Comparison of ENCODE assay signal across 8 cellular contexts in the genomic region with DNA sequence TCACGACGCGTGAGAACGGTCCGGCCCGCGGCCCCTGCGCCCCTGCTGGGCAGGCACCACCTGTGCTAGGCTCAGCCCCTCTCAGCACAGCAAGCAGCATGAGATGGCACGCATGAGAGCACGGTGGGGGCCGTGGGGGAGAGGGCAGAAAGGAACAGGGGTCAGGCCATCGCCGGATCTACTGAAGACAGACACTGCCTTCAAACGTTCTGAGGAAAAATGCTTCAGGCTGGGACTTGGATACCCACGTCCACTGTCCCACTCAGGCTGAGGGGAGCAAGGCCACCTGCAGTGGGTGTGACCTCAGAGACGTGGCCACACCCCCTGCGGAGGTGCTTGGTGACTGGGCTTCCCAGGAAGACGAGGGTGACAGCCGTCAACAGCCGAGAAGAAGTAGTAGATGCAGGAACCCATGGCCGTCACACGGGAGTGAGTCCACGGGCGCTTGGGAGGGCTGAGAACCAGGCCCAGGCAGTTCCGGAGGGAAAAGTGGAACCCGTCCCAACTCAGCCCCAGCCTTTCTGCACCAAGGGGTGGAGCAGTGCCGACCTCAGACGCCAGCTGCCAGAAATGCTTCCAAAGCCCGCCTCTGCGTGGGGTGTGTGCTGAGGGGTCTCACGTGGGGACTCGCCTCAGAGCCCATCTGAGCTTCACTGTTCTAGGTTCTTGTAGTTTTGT. TPM values are rescaled to one million over a fixed set of nuclear protein-coding genes. Genes with fewer than 3 reads are reported as not detected.
DNase-seq lines count a peak whose midpoint lies in the region; ATAC-seq, FAIRE-seq and TF ChIP-seq lines count a peak whose summit lies in the region.
"Not testable (repeated sequence)": the region's sequence is repeated elsewhere in the genome, so short reads cannot be mapped to it uniquely, and the experiment has no call there.
"Had no signal": no experiment of that assay in that cellular context is flagged by ENCODE, and none has a peak within 500 bp of the region (broad histone marks: within the 10 kb centered on the region; RNA-seq: fewer than 3 reads in every experiment).

No MANE protein-coding gene starts in this region.

- WGBS in esophagus muscularis mucosa, result 100% methylated on average over 2 of the region's 32 CpGs
- WGBS in spleen, 5 donors, result 70 to 87% (median 76%) methylated on average over 3 to 16 of the region's 32 CpGs

- not testable (repeated sequence) for ATAC-seq in activated CD8-positive, alpha-beta T cell treated with anti-CD3 and anti-CD28 coated beads, Interleukin-2, amount 10 ng/mL, durations not matched to agents 7 days and 5 days

- peak overlapping the region; percentile 29 to 64 (median 50) for H3K27ac ChIP-seq in esophagus muscularis mucosa (replicated peaks in 1 of 4)
- H3K27ac ChIP-seq in kidney (ENCODE audit: low read depth in 2 of 2, low read length in 2 of 2); spleen: not testable (repeated sequence)

- intact Hi-C loops in esophagus muscularis mucosa (cut with DNase I); spleen (cut with DNase I; ENCODE audit: low total_unique reads): not testable (repeated sequence)
- intact Hi-C loops in kidney (cut with DNase I), result loop anchor here (10.0 kb wide), 1 partner anchor 95 kb away; no protein-coding TSS in a partner anchor

- FAIRE-seq in HTR-8/SVneo (lab: Jason Lieb, UNC), result peak; percentile 97
- FAIRE-seq in bronchial epithelial cell (lab: Jason Lieb, UNC), result peak; percentile 96
- FAIRE-seq in kidney (lab: Jason Lieb, UNC), result not testable (repeated sequence)

- not testable (repeated sequence) for DNase-seq in HTR-8/SVneo (ENCODE audit: insufficient read length, low spot score); bronchial epithelial cell (ENCODE audit: low read depth); esophagus muscularis mucosa (ENCODE audit: extremely low spot score)
- DNase-seq in activated CD8-positive, alpha-beta T cell treated with anti-CD3 and anti-CD28 coated beads, Interleukin-2, amount 10 ng/mL, durations not matched to agents 7 days and 5 days, result peak; percentile 6
- peak; percentile 34 for DNase-seq in kidney
- peak; percentile 83 for DNase-seq in mesenteric fat pad (ENCODE audit: low spot score)
- peak; percentile 11 for DNase-seq in spleen

- H3K9me3 ChIP-seq in esophagus muscularis mucosa; kidney (ENCODE audit: control insufficient read depth in 1 of 2, low read length in 2 of 2); spleen: not testable (repeated sequence)

- TF ChIP-seq CTCF in bronchial epithelial cell (IDR thresholded peaks at IDR 0.05; ENCODE audit: insufficient read depth, low read length, severe bottlenecking); esophagus muscularis mucosa (IDR thresholded peaks at IDR 0.05); kidney (IDR thresholded peaks at IDR 0.05; ENCODE audit: borderline replicate concordance, extremely low read depth, insufficient read depth); spleen (IDR thresholded peaks at IDR 0.05 in 8 of 11, conservative IDR thresholded peaks at IDR 0.05 in 3 of 11): not testable (repeated sequence)

- H3K36me3 ChIP-seq in bronchial epithelial cell (ENCODE audit: control insufficient read depth, insufficient read depth, low read length); kidney (ENCODE audit: control insufficient read depth in 1 of 2, insufficient read depth in 2 of 2, low read length in 2 of 2); spleen: not testable (repeated sequence)
- H3K36me3 ChIP-seq in esophagus muscularis mucosa, result peaks cover 0 to 22% (median 3%) of the 10 kb centered on the region in 4 donors

- not testable (repeated sequence) for TF ChIP-seq EP300 in esophagus muscularis mucosa (IDR thresholded peaks at IDR 0.05)

- H3K9me3 Mint-ChIP-seq in activated CD8-positive, alpha-beta T cell treated with anti-CD3 and anti-CD28 coated beads, Interleukin-2, amount 10 ng/mL, durations not matched to agents 7 days and 5 days (ENCODE audit: insufficient read depth), result not testable (repeated sequence)

- not testable (repeated sequence) for H3K9ac ChIP-seq in kidney (ENCODE audit: low read length in 2 of 2)

- TF ChIP-seq POLR2A in esophagus muscularis mucosa (IDR thresholded peaks at IDR 0.05; ENCODE audit: low read depth); spleen (IDR thresholded peaks at IDR 0.05): not testable (repeated sequence)

- peaks cover 29 to 73% (median 69%) of the 10 kb centered on the region in 4 donors for H3K4me1 ChIP-seq in esophagus muscularis mucosa
- not testable (repeated sequence) for H3K4me1 ChIP-seq in kidney (ENCODE audit: control insufficient read depth in 1 of 2, insufficient read depth in 1 of 2, low read depth in 1 of 2, low read length in 2 of 2); spleen

- H3K4me3 ChIP-seq in bronchial epithelial cell (ENCODE audit: low read depth, low read length); esophagus muscularis mucosa; kidney (ENCODE audit: low read length in 2 of 2); spleen: not testable (repeated sequence)

- CTCF ChIA-PET in activated CD8-positive, alpha-beta T cell treated with anti-CD3 and anti-CD28 coated beads, Interleukin-2, amount 10 ng/mL, durations not matched to agents 7 days and 5 days (lab: Charles Lee), result not testable (repeated sequence)

- H3K4me1 Mint-ChIP-seq in activated CD8-positive, alpha-beta T cell treated with anti-CD3 and anti-CD28 coated beads, Interleukin-2, amount 10 ng/mL, durations not matched to agents 7 days and 5 days (ENCODE audit: low read depth), result not testable (repeated sequence)

- POLR2A ChIA-PET in activated CD8-positive, alpha-beta T cell treated with anti-CD3 and anti-CD28 coated beads, Interleukin-2, amount 10 ng/mL, durations not matched to agents 7 days and 5 days (lab: Charles Lee), result not testable (repeated sequence)

- not testable (repeated sequence) for H3K4me3 Mint-ChIP-seq in activated CD8-positive, alpha-beta T cell treated with anti-CD3 and anti-CD28 coated beads, Interleukin-2, amount 10 ng/mL, durations not matched to agents 7 days and 5 days

- H3K27ac Mint-ChIP-seq in activated CD8-positive, alpha-beta T cell treated with anti-CD3 and anti-CD28 coated beads, Interleukin-2, amount 10 ng/mL, durations not matched to agents 7 days and 5 days, result not testable (repeated sequence)

- not testable (repeated sequence) for H3K27me3 ChIP-seq in bronchial epithelial cell (ENCODE audit: control insufficient read depth, insufficient read depth, low read length); esophagus muscularis mucosa
- peaks cover 0 to 33% (median 0%) of the 10 kb centered on the region in 7 donors for H3K27me3 ChIP-seq in spleen (replicated peaks in 1 of 7)

- H3K27me3 Mint-ChIP-seq in activated CD8-positive, alpha-beta T cell treated with anti-CD3 and anti-CD28 coated beads, Interleukin-2, amount 10 ng/mL, durations not matched to agents 7 days and 5 days (ENCODE audit: low read depth), result not testable (repeated sequence)

- H3K36me3 Mint-ChIP-seq in activated CD8-positive, alpha-beta T cell treated with anti-CD3 and anti-CD28 coated beads, Interleukin-2, amount 10 ng/mL, durations not matched to agents 7 days and 5 days (ENCODE audit: low read depth), result not testable (repeated sequence)

RNA-seq across cellular contexts. Expression of gene TPPP, which starts 12.9 kb away (rescaled TPM):
- total RNA-seq in activated CD8-positive, alpha-beta T cell treated with anti-CD3 and anti-CD28 coated beads, Interleukin-2, amount 10 ng/mL, durations not matched to agents 7 days and 5 days, result under 1 TPM in 1 of 2 experiments, not detected in 1; 0.08 TPM
- total RNA-seq in bronchial epithelial cell (1.6 and 2.4 TPM in 2 replicates), esophagus muscularis mucosa (10 to 100 TPM; 19.5 to 45.7 (median 34.5) TPM), kidney (6.9 TPM), mesenteric fat pad (5.4 TPM), spleen (10 to 100 TPM in 1 of 7 donors, 1 to 10 TPM in 6; 2.4 to 12.2 (median 4.4) TPM)
- polyA plus RNA-seq in kidney (ENCODE audit: insufficient read depth, low read depth, low replicate concordance) (5.8 TPM), spleen (under 1 TPM; 0.30 to 0.83 (median 0.41) TPM)
- total RNA-seq: B cell had no signal
